In the genomic region with DNA sequence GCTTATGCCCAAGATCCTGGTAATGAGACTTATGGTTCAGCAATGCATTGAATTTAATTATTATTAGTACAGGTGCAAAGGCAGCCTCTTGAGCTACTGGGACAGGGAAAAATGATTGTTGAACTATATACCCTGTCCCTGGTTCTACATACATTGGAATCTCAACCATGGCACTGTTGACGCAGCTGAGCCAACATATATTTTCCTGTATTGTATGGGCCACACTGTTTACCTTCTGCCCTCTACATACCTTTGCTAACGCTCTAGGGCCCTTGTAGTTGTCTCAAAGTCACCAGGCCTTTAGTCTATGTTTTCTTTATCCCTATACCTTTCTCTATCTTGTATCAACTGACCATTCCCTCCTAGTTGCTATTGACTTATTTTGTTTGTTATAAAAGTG, we compare ENCODE assay signal across 1 cellular context.
TF ChIP-seq lines count a peak whose summit lies in the region.

No MANE protein-coding gene starts in this region.

TF ChIP-seq in HepG2, 621 proteins besides CTCF, POLR2A, EP300 and RAD21 (continued from another document and continues in another):
- no peak for TF ChIP-seq ZBTB26 (CRISPR knock-in tag; IDR thresholded peaks at IDR 0.05; ENCODE audit: borderline replicate concordance)
- TF ChIP-seq, protein P1, sequence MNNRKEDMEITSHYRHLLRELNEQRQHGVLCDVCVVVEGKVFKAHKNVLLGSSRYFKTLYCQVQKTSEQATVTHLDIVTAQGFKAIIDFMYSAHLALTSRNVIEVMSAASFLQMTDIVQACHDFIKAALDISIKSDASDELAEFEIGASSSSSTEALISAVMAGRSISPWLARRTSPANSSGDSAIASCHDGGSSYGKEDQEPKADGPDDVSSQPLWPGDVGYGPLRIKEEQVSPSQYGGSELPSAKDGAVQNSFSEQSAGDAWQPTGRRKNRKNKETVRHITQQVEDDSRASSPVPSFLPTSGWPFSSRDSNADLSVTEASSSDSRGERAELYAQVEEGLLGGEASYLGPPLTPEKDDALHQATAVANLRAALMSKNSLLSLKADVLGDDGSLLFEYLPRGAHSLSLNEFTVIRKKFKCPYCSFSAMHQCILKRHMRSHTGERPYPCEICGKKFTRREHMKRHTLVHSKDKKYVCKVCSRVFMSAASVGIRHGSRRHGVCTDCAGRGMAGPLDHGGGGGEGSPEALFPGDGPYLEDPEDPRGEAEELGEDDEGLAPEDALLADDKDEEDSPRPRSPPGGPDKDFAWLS (CRISPR knock-in tag; IDR thresholded peaks at IDR 0.05; ENCODE audit: borderline replicate concordance), result no peak
- peak; percentile 27; the same call in 1 of the 2 replicates for TF ChIP-seq FOXJ3 (CRISPR knock-in tag; IDR thresholded peaks at IDR 0.05; ENCODE audit: borderline replicate concordance)
- TF ChIP-seq ARID2 (CRISPR knock-in tag; IDR thresholded peaks at IDR 0.05; ENCODE audit: borderline replicate concordance), result no peak
- TF ChIP-seq RARA (CRISPR knock-in tag; IDR thresholded peaks at IDR 0.05), result 0 out of 2 replicates have a peak, but pooled peaks have one; percentile 9
- no peak for TF ChIP-seq ELK4 (CRISPR knock-in tag; IDR thresholded peaks at IDR 0.05; ENCODE audit: borderline replicate concordance)
- TF ChIP-seq AKAP8 (CRISPR knock-in tag; IDR thresholded peaks at IDR 0.05), result no peak
- TF ChIP-seq, protein P2, sequence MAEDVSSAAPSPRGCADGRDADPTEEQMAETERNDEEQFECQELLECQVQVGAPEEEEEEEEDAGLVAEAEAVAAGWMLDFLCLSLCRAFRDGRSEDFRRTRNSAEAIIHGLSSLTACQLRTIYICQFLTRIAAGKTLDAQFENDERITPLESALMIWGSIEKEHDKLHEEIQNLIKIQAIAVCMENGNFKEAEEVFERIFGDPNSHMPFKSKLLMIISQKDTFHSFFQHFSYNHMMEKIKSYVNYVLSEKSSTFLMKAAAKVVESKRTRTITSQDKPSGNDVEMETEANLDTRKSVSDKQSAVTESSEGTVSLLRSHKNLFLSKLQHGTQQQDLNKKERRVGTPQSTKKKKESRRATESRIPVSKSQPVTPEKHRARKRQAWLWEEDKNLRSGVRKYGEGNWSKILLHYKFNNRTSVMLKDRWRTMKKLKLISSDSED (CRISPR knock-in tag; IDR thresholded peaks at IDR 0.05), result no peak
- TF ChIP-seq DBP (CRISPR knock-in tag; IDR thresholded peaks at IDR 0.05; ENCODE audit: not compliant biosample characterization), result no peak
- TF ChIP-seq ATF7-NPFF (CRISPR knock-in tag; IDR thresholded peaks at IDR 0.05; ENCODE audit: low read depth), result no peak
- TF ChIP-seq ZBTB14 (CRISPR knock-in tag; IDR thresholded peaks at IDR 0.05), result no peak
- TF ChIP-seq, protein P3, sequence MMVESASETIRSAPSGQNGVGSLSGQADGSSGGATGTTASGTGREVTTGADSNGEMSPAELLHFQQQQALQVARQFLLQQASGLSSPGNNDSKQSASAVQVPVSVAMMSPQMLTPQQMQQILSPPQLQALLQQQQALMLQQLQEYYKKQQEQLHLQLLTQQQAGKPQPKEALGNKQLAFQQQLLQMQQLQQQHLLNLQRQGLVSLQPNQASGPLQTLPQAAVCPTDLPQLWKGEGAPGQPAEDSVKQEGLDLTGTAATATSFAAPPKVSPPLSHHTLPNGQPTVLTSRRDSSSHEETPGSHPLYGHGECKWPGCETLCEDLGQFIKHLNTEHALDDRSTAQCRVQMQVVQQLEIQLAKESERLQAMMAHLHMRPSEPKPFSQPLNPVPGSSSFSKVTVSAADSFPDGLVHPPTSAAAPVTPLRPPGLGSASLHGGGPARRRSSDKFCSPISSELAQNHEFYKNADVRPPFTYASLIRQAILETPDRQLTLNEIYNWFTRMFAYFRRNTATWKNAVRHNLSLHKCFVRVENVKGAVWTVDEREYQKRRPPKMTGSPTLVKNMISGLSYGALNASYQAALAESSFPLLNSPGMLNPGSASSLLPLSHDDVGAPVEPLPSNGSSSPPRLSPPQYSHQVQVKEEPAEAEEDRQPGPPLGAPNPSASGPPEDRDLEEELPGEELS (CRISPR knock-in tag; IDR thresholded peaks at IDR 0.05), result peak; percentile 52; the same call in 1 of the 2 replicates
- TF ChIP-seq, protein P4, sequence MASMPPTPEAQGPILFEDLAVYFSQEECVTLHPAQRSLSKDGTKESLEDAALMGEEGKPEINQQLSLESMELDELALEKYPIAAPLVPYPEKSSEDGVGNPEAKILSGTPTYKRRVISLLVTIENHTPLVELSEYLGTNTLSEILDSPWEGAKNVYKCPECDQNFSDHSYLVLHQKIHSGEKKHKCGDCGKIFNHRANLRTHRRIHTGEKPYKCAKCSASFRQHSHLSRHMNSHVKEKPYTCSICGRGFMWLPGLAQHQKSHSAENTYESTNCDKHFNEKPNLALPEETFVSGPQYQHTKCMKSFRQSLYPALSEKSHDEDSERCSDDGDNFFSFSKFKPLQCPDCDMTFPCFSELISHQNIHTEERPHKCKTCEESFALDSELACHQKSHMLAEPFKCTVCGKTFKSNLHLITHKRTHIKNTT (CRISPR knock-in tag; IDR thresholded peaks at IDR 0.05), result no peak
- TF ChIP-seq BCL6 (CRISPR knock-in tag; IDR thresholded peaks at IDR 0.05), result 0 out of 2 replicates have a peak, but pooled peaks have one; percentile 61
- TF ChIP-seq ZNF674 (CRISPR knock-in tag; IDR thresholded peaks at IDR 0.05; ENCODE audit: low read depth), result no peak
- TF ChIP-seq SNAPC5 (CRISPR knock-in tag; IDR thresholded peaks at IDR 0.05; ENCODE audit: borderline replicate concordance), result no peak
- TF ChIP-seq ZEB1 (IDR thresholded peaks at IDR 0.05; ENCODE audit: insufficient replicate concordance, low read depth), result no peak
- TF ChIP-seq ZBTB7A (CRISPR knock-in tag; IDR thresholded peaks at IDR 0.05), result no peak
- TF ChIP-seq, protein P5, sequence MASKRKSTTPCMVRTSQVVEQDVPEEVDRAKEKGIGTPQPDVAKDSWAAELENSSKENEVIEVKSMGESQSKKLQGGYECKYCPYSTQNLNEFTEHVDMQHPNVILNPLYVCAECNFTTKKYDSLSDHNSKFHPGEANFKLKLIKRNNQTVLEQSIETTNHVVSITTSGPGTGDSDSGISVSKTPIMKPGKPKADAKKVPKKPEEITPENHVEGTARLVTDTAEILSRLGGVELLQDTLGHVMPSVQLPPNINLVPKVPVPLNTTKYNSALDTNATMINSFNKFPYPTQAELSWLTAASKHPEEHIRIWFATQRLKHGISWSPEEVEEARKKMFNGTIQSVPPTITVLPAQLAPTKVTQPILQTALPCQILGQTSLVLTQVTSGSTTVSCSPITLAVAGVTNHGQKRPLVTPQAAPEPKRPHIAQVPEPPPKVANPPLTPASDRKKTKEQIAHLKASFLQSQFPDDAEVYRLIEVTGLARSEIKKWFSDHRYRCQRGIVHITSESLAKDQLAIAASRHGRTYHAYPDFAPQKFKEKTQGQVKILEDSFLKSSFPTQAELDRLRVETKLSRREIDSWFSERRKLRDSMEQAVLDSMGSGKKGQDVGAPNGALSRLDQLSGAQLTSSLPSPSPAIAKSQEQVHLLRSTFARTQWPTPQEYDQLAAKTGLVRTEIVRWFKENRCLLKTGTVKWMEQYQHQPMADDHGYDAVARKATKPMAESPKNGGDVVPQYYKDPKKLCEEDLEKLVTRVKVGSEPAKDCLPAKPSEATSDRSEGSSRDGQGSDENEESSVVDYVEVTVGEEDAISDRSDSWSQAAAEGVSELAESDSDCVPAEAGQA (IDR thresholded peaks at IDR 0.05; ENCODE audit: low read depth), result no peak
- TF ChIP-seq, protein P5 (CRISPR knock-in tag; IDR thresholded peaks at IDR 0.05; ENCODE audit: borderline replicate concordance), result no peak
- TF ChIP-seq CREBL2 (CRISPR knock-in tag; IDR thresholded peaks at IDR 0.05; ENCODE audit: borderline replicate concordance), result no peak
- TF ChIP-seq, protein P6, sequence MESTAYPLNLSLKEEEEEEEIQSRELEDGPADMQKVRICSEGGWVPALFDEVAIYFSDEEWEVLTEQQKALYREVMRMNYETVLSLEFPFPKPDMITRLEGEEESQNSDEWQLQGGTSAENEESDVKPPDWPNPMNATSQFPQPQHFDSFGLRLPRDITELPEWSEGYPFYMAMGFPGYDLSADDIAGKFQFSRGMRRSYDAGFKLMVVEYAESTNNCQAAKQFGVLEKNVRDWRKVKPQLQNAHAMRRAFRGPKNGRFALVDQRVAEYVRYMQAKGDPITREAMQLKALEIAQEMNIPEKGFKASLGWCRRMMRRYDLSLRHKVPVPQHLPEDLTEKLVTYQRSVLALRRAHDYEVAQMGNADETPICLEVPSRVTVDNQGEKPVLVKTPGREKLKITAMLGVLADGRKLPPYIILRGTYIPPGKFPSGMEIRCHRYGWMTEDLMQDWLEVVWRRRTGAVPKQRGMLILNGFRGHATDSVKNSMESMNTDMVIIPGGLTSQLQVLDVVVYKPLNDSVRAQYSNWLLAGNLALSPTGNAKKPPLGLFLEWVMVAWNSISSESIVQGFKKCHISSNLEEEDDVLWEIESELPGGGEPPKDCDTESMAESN (CRISPR knock-in tag; conservative IDR thresholded peaks at IDR 0.05), result no peak
- TF ChIP-seq ZZZ3 (CRISPR knock-in tag; IDR thresholded peaks at IDR 0.05; ENCODE audit: borderline replicate concordance), result no peak
- peak; percentile 78 for TF ChIP-seq FOXA3 (CRISPR knock-in tag; IDR thresholded peaks at IDR 0.05)
- no peak for TF ChIP-seq XBP1 (CRISPR knock-in tag; IDR thresholded peaks at IDR 0.05)
- TF ChIP-seq ZMAT3 (CRISPR knock-in tag; conservative IDR thresholded peaks at IDR 0.05), result no peak
- TF ChIP-seq ZNF792 (CRISPR knock-in tag; IDR thresholded peaks at IDR 0.05), result no peak
- TF ChIP-seq ZNF12 (CRISPR knock-in tag; IDR thresholded peaks at IDR 0.05), result no peak
- TF ChIP-seq ZNF644 (CRISPR knock-in tag; IDR thresholded peaks at IDR 0.05; ENCODE audit: low read depth), result peak; percentile 64; the same call in 1 of the 2 replicates
- TF ChIP-seq SKIL (CRISPR knock-in tag; IDR thresholded peaks at IDR 0.05; ENCODE audit: borderline replicate concordance), result no peak
- TF ChIP-seq RBAK (CRISPR knock-in tag; IDR thresholded peaks at IDR 0.05), result no peak
- no peak for TF ChIP-seq TAF1 (CRISPR knock-in tag; IDR thresholded peaks at IDR 0.05)
- TF ChIP-seq HDAC1 (CRISPR knock-in tag; IDR thresholded peaks at IDR 0.05), result no peak
- no peak for TF ChIP-seq AHR (CRISPR knock-in tag; IDR thresholded peaks at IDR 0.05)
